Comparison of ENCODE assay signal across 24 cellular contexts in the genomic region with DNA sequence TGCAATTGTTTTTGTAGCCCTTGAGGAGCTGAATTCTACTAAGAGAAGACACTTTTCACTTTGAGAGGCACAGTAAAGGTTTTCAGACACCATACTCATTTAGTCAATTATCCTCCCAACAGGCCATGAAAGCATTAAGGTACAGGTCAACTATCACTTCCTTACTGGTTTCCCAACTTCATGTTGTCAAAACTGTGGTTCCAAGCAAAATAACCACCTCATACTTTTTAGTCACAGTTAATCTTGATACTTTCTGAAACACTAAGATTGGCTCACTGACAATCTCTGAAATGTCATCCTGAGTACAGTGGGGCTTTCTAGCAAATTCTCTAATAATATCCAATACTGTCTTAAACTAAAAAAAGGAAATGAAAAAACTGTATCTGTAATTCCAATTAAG.
DNase-seq lines count a peak whose midpoint lies in the region; ATAC-seq and TF ChIP-seq lines count a peak whose summit lies in the region.
"Had no signal": no experiment of that assay in that cellular context is flagged by ENCODE, and none has a peak within 500 bp of the region (broad histone marks: within the 10 kb centered on the region; RNA-seq: fewer than 3 reads in every experiment).

No MANE protein-coding gene starts in this region.

- POLR2A ChIA-PET in MCF 10A (lab: Yijun Ruan, JAX) = interaction anchor here (1.0 to 1.2 kb wide), 2 partner anchors 20 to 32 kb away, joined by 3 read pairs; no protein-coding TSS in a partner anchor

- intact Hi-C loops in colonic mucosa (cut with DNase I) (no loop called here), MCF 10A (cut with micrococcal nuclease) (loop anchor here (5.0 kb wide), 1 partner anchor 73 kb away; the partner anchor contains the start of gene SLC2A13)

- no peaks in the 10 kb centered on the region for H3K23me2 ChIP-seq in H9 (ENCODE audit: insufficient read length, low read depth, low read length, poor library complexity, severe bottlenecking)

- H3K27ac ChIP-seq in H9 (ENCODE audit: insufficient read length, low read depth, low read length) (peak overlapping the region; percentile 34), HUES64 (ENCODE audit: low read depth, low read length) (peak overlapping the region; percentile 28), colonic mucosa (peak overlapping the region; percentile 65)
- H3K27ac ChIP-seq: BLaER1, GM23248, Peyer's patch had no signal

- BruUV-seq in MCF 10A (replicated peaks; lab: Mats Ljungman, UMichigan) = no TSS peak

- DNase-seq in H9 (no peak), colonic mucosa (no peak), NK-92 (lab: John Stamatoyannopoulos, UW; ENCODE audit: unreplicated experiment) (no peak), C1 segment of cervical spinal cord (lab: John Stamatoyannopoulos, UW) (no peak), MCF 10A (ENCODE audit: unreplicated experiment) (no peak)
- DNase-seq: ACHN; Caco-2; CD4-positive, alpha-beta memory T cell; DMS 273 treated with DMSO at 0.1 percent for 48 hours; DMS79 treated with DMSO at 0.1 percent for 48 hours; HCEC 1CT; Karpas-422; NCI-H1092; NCI-H1436 treated with DMSO at 0.1 percent for 48 hours; NCI-H345; NCI-H524; NCI-H82; Peyer's patch had no signal

- no peak overlapping the region for H3K9ac ChIP-seq in H9 (ENCODE audit: extremely low read depth, insufficient read length, low read length)
- no peak overlapping the region for H3K9ac ChIP-seq in HUES64 (ENCODE audit: low read depth, low read length)
- H3K9ac ChIP-seq in colonic mucosa (ENCODE audit: low read depth in 2 of 2, low read length in 2 of 2) = no peak overlapping the region
- H3K9ac ChIP-seq: BLaER1, GM23248 had no signal

- peak overlapping the region; percentile 49 to 91 (median 86); a peak in 4 of 7 replicates for H3K27ac Mint-ChIP-seq in H9
- no peak overlapping the region for H3K27ac Mint-ChIP-seq in stimulated activated memory B cell treated with anti-CD40 and anti-IgM and Interleukin-4, amounts not matched to agents 10 μg/mL and 1 μg/mL and 100 μg/mL, for 72 hours
- H3K27ac Mint-ChIP-seq in MCF 10A (ENCODE audit: low read depth, unreplicated experiment) = no peak overlapping the region
- H3K27ac Mint-ChIP-seq: CD4-positive, alpha-beta memory T cell; IgD-negative memory B cell had no signal

- H2BK120ac ChIP-seq in H9 (ENCODE audit: low read depth, low read length, poor library complexity, severe bottlenecking) = no peak overlapping the region

- no peak overlapping the region for H3K4me3 Mint-ChIP-seq in H9
- no peak overlapping the region for H3K4me3 Mint-ChIP-seq in stimulated activated memory B cell treated with anti-CD40 and anti-IgM and Interleukin-4, amounts not matched to agents 10 μg/mL and 1 μg/mL and 100 μg/mL, for 72 hours
- H3K4me3 Mint-ChIP-seq in MCF 10A (ENCODE audit: unreplicated experiment) = no peak overlapping the region
- H3K4me3 Mint-ChIP-seq: CD4-positive, alpha-beta memory T cell; IgD-negative memory B cell had no signal

- no peaks in the 10 kb centered on the region for H3K79me2 ChIP-seq in H9 (ENCODE audit: insufficient read depth, low read length)

- H3K4me1 Mint-ChIP-seq in H9 (peaks cover 35 to 37% of the 10 kb centered on the region in 2 experiments), MCF 10A (ENCODE audit: insufficient read depth, unreplicated experiment) (no peaks in the 10 kb centered on the region)
- no peaks in the 10 kb centered on the region for H3K4me1 Mint-ChIP-seq in stimulated activated memory B cell treated with anti-CD40 and anti-IgM and Interleukin-4, amounts not matched to agents 10 μg/mL and 1 μg/mL and 100 μg/mL, for 72 hours

- H3K27me3 ChIP-seq in H9 (ENCODE audit: insufficient read depth, low read length) = no peaks in the 10 kb centered on the region
- no peaks in the 10 kb centered on the region for H3K27me3 ChIP-seq in HUES64 (ENCODE audit: insufficient read depth, low read length)
- H3K27me3 ChIP-seq in colonic mucosa = no peaks in the 10 kb centered on the region
- H3K27me3 ChIP-seq: BLaER1, Peyer's patch had no signal

- H4K8ac ChIP-seq in H9 (replicated peaks; ENCODE audit: insufficient read length, low read depth, low read length) = no peak overlapping the region

- no peaks in the 10 kb centered on the region for H3K36me3 Mint-ChIP-seq in H9 (ENCODE audit: insufficient read depth in 1 of 3, low read depth in 3 of 3)
- no peaks in the 10 kb centered on the region for H3K36me3 Mint-ChIP-seq in stimulated activated memory B cell treated with anti-CD40 and anti-IgM and Interleukin-4, amounts not matched to agents 10 μg/mL and 1 μg/mL and 100 μg/mL, for 72 hours
- no peaks in the 10 kb centered on the region for H3K36me3 Mint-ChIP-seq in MCF 10A (ENCODE audit: insufficient read depth, unreplicated experiment)
- H3K36me3 Mint-ChIP-seq: CD4-positive, alpha-beta memory T cell; IgD-negative memory B cell had no signal

- H3K4me3 ChIP-seq in HUES64 (ENCODE audit: low read length) = no peak overlapping the region
- no peak overlapping the region for H3K4me3 ChIP-seq in colonic mucosa
- H3K4me3 ChIP-seq: BLaER1, GM23248, Peyer's patch had no signal

- H3K23ac ChIP-seq in H9 (ENCODE audit: insufficient read length, low read depth, low read length) = no peak overlapping the region

- no peak for TF ChIP-seq CTCF in H9 (conservative IDR thresholded peaks at IDR 0.05)
- TF ChIP-seq CTCF in colonic mucosa (IDR thresholded peaks at IDR 0.05) = no peak
- no peak for TF ChIP-seq CTCF in MCF 10A (IDR thresholded peaks at IDR 0.05; ENCODE audit: unreplicated experiment)

- H4K5ac ChIP-seq in H9 (ENCODE audit: insufficient read length, low read depth, low read length) = no peak overlapping the region

- no peak overlapping the region for H4K91ac ChIP-seq in H9 (ENCODE audit: insufficient read length, low read depth, low read length)

- H2BK15ac ChIP-seq in H9 (ENCODE audit: low read depth, low read length) = no peak overlapping the region

- no peaks in the 10 kb centered on the region for H3K9me3 Mint-ChIP-seq in H9
- H3K9me3 Mint-ChIP-seq in stimulated activated memory B cell treated with anti-CD40 and anti-IgM and Interleukin-4, amounts not matched to agents 10 μg/mL and 1 μg/mL and 100 μg/mL, for 72 hours = no peaks in the 10 kb centered on the region
- no peaks in the 10 kb centered on the region for H3K9me3 Mint-ChIP-seq in MCF 10A (ENCODE audit: unreplicated experiment)
- H3K9me3 Mint-ChIP-seq: CD4-positive, alpha-beta memory T cell; IgD-negative memory B cell had no signal

- H2AK5ac ChIP-seq in H9 (ENCODE audit: insufficient read length, low read length) = no peak overlapping the region

- no peaks in the 10 kb centered on the region for H3K27me3 Mint-ChIP-seq in H9 (ENCODE audit: low read depth)
- H3K27me3 Mint-ChIP-seq in stimulated activated memory B cell treated with anti-CD40 and anti-IgM and Interleukin-4, amounts not matched to agents 10 μg/mL and 1 μg/mL and 100 μg/mL, for 72 hours = no peaks in the 10 kb centered on the region
- no peaks in the 10 kb centered on the region for H3K27me3 Mint-ChIP-seq in MCF 10A (ENCODE audit: insufficient read depth, unreplicated experiment)
- H3K27me3 Mint-ChIP-seq: CD4-positive, alpha-beta memory T cell; IgD-negative memory B cell had no signal

- CTCF ChIA-PET in MCF 10A (lab: Yijun Ruan, JAX) = interaction anchor here (0.7 to 4.3 kb wide), 6 partner anchors 15 to 279 kb away, joined by 3 to 21 read pairs (median 3); no protein-coding TSS in a partner anchor

- no peaks in the 10 kb centered on the region for H4K20me1 ChIP-seq in H9 (ENCODE audit: control insufficient read depth, insufficient read depth, insufficient read length)
- H4K20me1 ChIP-seq: BLaER1 had no signal

- no peak overlapping the region for H3K4ac ChIP-seq in H9 (ENCODE audit: low read depth, low read length)

- no peak overlapping the region for H3K4me2 ChIP-seq in H9 (ENCODE audit: insufficient read depth, insufficient read length, low read length)
- H3K4me2 ChIP-seq: BLaER1 had no signal

- H3K4me1 ChIP-seq in H9 (ENCODE audit: insufficient read depth, low read length) (peaks cover 7% of the 10 kb centered on the region; the same call in 1 of the 2 replicates), HUES64 (ENCODE audit: insufficient read depth, low read length) (peaks cover 38% of the 10 kb centered on the region), colonic mucosa (no peaks in the 10 kb centered on the region)
- H3K4me1 ChIP-seq: BLaER1, Caco-2, Peyer's patch had no signal

- no peaks in the 10 kb centered on the region for H3K36me3 ChIP-seq in HUES64 (ENCODE audit: insufficient read depth, low read length)
- H3K36me3 ChIP-seq in colonic mucosa = no peaks in the 10 kb centered on the region
- H3K36me3 ChIP-seq: BLaER1, Peyer's patch had no signal

- peak; percentile 39 for ATAC-seq in stimulated activated memory B cell treated with anti-CD40 and anti-IgM and Interleukin-4, amounts not matched to agents 10 μg/mL and 1 μg/mL and 100 μg/mL, for 72 hours
- ATAC-seq: SK-N-SH treated with all-trans-retinoic acid at 6 μM for 48 hours had no signal

- no peak overlapping the region for H3K14ac ChIP-seq in H9 (ENCODE audit: insufficient read depth, low read length)

- H3T11ph ChIP-seq in H9 (ENCODE audit: low read length) = no peak overlapping the region

- H2BK5ac ChIP-seq in H9 (ENCODE audit: insufficient read length, low read length) = no peak overlapping the region

- H3K79me1 ChIP-seq in H9 (ENCODE audit: insufficient read depth, low read depth, low read length, poor library complexity, severe bottlenecking) = no peaks in the 10 kb centered on the region

- H3K9me3 ChIP-seq in H9 (ENCODE audit: control insufficient read depth, low read depth, low read length) = no peaks in the 10 kb centered on the region
- no peaks in the 10 kb centered on the region for H3K9me3 ChIP-seq in HUES64 (ENCODE audit: insufficient read depth, low read depth, low read length)
- no peaks in the 10 kb centered on the region for H3K9me3 ChIP-seq in colonic mucosa
- H3K9me3 ChIP-seq: BLaER1, Caco-2, Peyer's patch had no signal

- no peak overlapping the region for H3K18ac ChIP-seq in H9 (ENCODE audit: insufficient read length, low read depth, low read length)

- no peak overlapping the region for H2BK20ac ChIP-seq in H9 (ENCODE audit: low read depth, low read length, poor library complexity, severe bottlenecking)

- no peak overlapping the region for H2AFZ ChIP-seq in H9 (ENCODE audit: low read length)
- H2AFZ ChIP-seq: GM23248 had no signal

- H3K56ac ChIP-seq in H9 (ENCODE audit: insufficient read length, low read depth, low read length) = no peak overlapping the region

- H2BK12ac ChIP-seq in H9 (ENCODE audit: insufficient read length, low read depth, low read length) = no peak overlapping the region

Comparison
In these comparisons a context has a peak if more than half of its experiments do, and no peak if none do; other contexts are left out.
1. H3K27ac Mint-ChIP-seq: peak in H9 (3 of 3); none in stimulated activated memory B cell treated with anti-CD40 and anti-IgM and Interleukin-4, amounts not matched to agents 10 μg/mL and 1 μg/mL and 100 μg/mL, for 72 hours (single experiment) and MCF 10A (single experiment).
2. Peak in every context shown above with its lines, with median percentiles within 50 percentile points of each other: H3K27ac ChIP-seq.